In the genomic region with DNA sequence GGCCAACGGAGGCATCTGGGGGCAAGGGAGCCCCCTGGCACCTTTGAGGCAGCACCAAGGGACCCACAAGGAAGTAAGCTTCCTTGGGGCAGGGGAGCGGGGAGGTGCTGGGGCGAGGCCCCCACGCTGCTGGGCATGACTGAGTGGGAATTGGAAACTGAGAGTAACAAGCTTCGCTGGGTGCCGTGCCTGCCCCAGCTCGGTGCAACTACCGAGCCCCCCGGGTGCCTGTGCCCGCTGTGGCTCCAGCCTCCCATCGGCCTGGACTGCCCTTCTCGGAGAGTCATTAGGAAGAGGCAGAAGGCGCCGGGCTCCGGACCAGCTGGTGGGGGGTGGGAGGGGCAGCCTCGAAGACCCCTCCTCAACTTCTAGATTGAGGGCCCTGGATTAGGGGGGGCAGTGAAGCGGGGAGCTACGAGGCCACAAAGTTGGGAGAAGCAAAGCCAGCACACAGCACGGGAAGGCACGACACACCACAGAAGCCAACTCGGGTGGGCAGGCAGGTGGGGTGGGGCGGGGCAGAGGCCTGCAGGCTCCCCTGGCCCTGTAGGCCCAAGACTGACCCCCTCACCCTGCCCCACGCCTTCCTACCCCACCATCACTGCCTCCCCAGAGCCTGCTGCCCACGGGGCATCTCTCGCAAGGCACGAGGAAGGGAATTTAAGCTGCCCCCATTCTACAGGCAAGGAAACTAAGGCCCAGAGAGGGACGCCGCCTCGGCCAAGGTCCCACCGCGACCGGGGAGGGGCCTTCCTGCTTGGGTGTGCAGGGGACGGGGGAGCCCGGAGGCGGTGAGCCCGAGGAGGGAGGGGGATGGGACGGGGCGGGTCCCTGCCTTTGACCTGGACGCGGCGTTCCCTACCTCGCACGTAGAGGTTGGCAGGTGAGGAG, we compare ENCODE assay signal across 21 cellular contexts.
DNase-seq lines count a peak whose midpoint lies in the region; ATAC-seq lines count a peak whose summit lies in the region.
"Had no signal": no experiment of that assay in that cellular context is flagged by ENCODE, and none has a peak within 500 bp of the region (broad histone marks: within the 10 kb centered on the region; RNA-seq: fewer than 3 reads in every experiment).

No MANE protein-coding gene starts in this region.

- H3K27ac ChIP-seq in right cardiac atrium (ENCODE audit: low read length) (no peak overlapping the region), neuronal stem cell (replicated peaks; ENCODE audit: low read length) (no peak overlapping the region)
- H3K27ac ChIP-seq: 22Rv1; A549; BLaER1 treated with 17β-estradiol and CSF1 and Interleukin-3, amounts not matched to agents 10 nM and 100 nM; C4-2B had no signal

- no peak overlapping the region for H3K4me2 ChIP-seq in neuronal stem cell (ENCODE audit: insufficient read depth, low read length, poor library complexity, severe bottlenecking)
- H3K4me2 ChIP-seq: A549; BLaER1 treated with 17β-estradiol and CSF1 and Interleukin-3, amounts not matched to agents 10 nM and 100 nM had no signal

- H2BK120ac ChIP-seq in neuronal stem cell (ENCODE audit: low read depth, low read length) = no peak overlapping the region

- H2BK15ac ChIP-seq in neuronal stem cell (ENCODE audit: low read length) = no peak overlapping the region

- no peak overlapping the region for H2BK12ac ChIP-seq in neuronal stem cell (ENCODE audit: low read length)

- H3K4me1 ChIP-seq in right cardiac atrium (ENCODE audit: control insufficient read depth, insufficient read depth, low read length) = no peaks in the 10 kb centered on the region
- no peaks in the 10 kb centered on the region for H3K4me1 ChIP-seq in neuronal stem cell (ENCODE audit: control insufficient read depth in 2 of 2, insufficient read depth in 1 of 2, low read depth in 1 of 2, low read length in 2 of 2)
- H3K4me1 ChIP-seq: A549; BLaER1 treated with 17β-estradiol and CSF1 and Interleukin-3, amounts not matched to agents 10 nM and 100 nM; Caco-2 had no signal

- peaks cover 63 to 98% of the 10 kb centered on the region in 2 donors for H3K36me3 ChIP-seq in neuronal stem cell (replicated peaks in 1 of 2; ENCODE audit: control insufficient read depth in 2 of 2, insufficient read depth in 2 of 2, low read length in 2 of 2)

- ATAC-seq in right cardiac atrium (peak; percentile 17 to 20), Right ventricle myocardium superior (ENCODE audit: poor library complexity) (no peak), GM21423 (IDR thresholded peaks at IDR 0.05; ENCODE audit: unreplicated experiment) (no peak)
- ATAC-seq: A549; CD8-positive, alpha-beta T cell; GM12878 had no signal

- no peak overlapping the region for H3K14ac ChIP-seq in neuronal stem cell (ENCODE audit: low read length)

- peaks cover 6% of the 10 kb centered on the region for H3K79me1 ChIP-seq in neuronal stem cell (ENCODE audit: low read depth, low read length)

- no peak overlapping the region for H4K91ac ChIP-seq in neuronal stem cell (ENCODE audit: low read depth, low read length, poor library complexity)

- H3K27me3 ChIP-seq in right cardiac atrium (ENCODE audit: control insufficient read depth, insufficient read depth) (no peaks in the 10 kb centered on the region), neuronal stem cell (ENCODE audit: control insufficient read depth in 3 of 3, insufficient read depth in 3 of 3, low read depth in 1 of 3, low read length in 3 of 3) (no peaks in the 10 kb centered on the region)
- H3K27me3 ChIP-seq: BLaER1 treated with 17β-estradiol and CSF1 and Interleukin-3, amounts not matched to agents 10 nM and 100 nM had no signal

- no peak overlapping the region for H3K4me3 ChIP-seq in right cardiac atrium (ENCODE audit: low read length)
- H3K4me3 ChIP-seq in neuronal stem cell (ENCODE audit: low read length in 2 of 2) = peak overlapping the region in 1 of 2 donors; percentile 43
- H3K4me3 ChIP-seq: A549; BLaER1 treated with 17β-estradiol and CSF1 and Interleukin-3, amounts not matched to agents 10 nM and 100 nM; GM12878 had no signal

- peak overlapping the region; percentile 67 for H2BK5ac ChIP-seq in neuronal stem cell (ENCODE audit: low read length)

- H3K9me3 ChIP-seq in right cardiac atrium (ENCODE audit: control insufficient read depth, low read length) (peaks cover 2% of the 10 kb centered on the region), neuronal stem cell (replicated peaks in 1 of 2; ENCODE audit: control insufficient read depth in 2 of 2, insufficient read depth in 1 of 2, low read depth in 1 of 2, low read length in 2 of 2) (peaks cover 22 to 40% of the 10 kb centered on the region in 2 donors)
- H3K9me3 ChIP-seq: Caco-2 had no signal

- no peak overlapping the region for H3K4ac ChIP-seq in neuronal stem cell (ENCODE audit: low read length)

- intact Hi-C loops in right cardiac atrium (cut with DNase I) (no loop called here), Right ventricle myocardium superior (cut with DNase I) (no loop called here)

- DNase-seq in right cardiac atrium (peak in 2 of 3 donors; percentile 35 to 48), Right ventricle myocardium superior (no peak), neuronal stem cell (ENCODE audit: low spot score) (no peak), NAMALWA (ENCODE audit: low spot score) (no peak)
- DNase-seq: AML-193; Caco-2; CD4-positive, alpha-beta T cell; CD8-positive, alpha-beta T cell; DMS 273 treated with DMSO at 0.1 percent for 48 hours; DMS153; DMS53; DMS79; DND-41; EL; GDM1 had no signal

- H3K9ac ChIP-seq in neuronal stem cell (ENCODE audit: low read depth, low read length, poor library complexity) = no peak overlapping the region
- H3K9ac ChIP-seq: BLaER1 treated with 17β-estradiol and CSF1 and Interleukin-3, amounts not matched to agents 10 nM and 100 nM had no signal

- no peak overlapping the region for H2AK5ac ChIP-seq in neuronal stem cell (ENCODE audit: low read depth, low read length)

- no peak overlapping the region for H3K23ac ChIP-seq in neuronal stem cell (ENCODE audit: low read depth, low read length, poor library complexity)

- no peak overlapping the region for H3K18ac ChIP-seq in neuronal stem cell (ENCODE audit: low read length)

- no peak overlapping the region for H2AFZ ChIP-seq in neuronal stem cell (ENCODE audit: low read length)

- WGBS in right cardiac atrium = 95% methylated on average over 43 of the region's 43 CpGs
- no CpG with 5 or more reads among the region's 43 CpGs for WGBS in neuronal stem cell (ENCODE audit: extremely low coverage in 2 of 2, insufficient read length in 2 of 2, insufficient replicate concordance in 1 of 2), 2 donors

- no peak overlapping the region for H4K8ac ChIP-seq in neuronal stem cell (ENCODE audit: low read depth, low read length)

Comparison
In these comparisons a context has a peak if more than half of its experiments do, and no peak if none do; other contexts are left out.
1. ATAC-seq: peak in right cardiac atrium (2 of 2); none in Right ventricle myocardium superior (single experiment) and GM21423 (single experiment).
2. DNase-seq: peak in right cardiac atrium (2 of 3); none in Right ventricle myocardium superior (single experiment), neuronal stem cell (single experiment) and NAMALWA (single experiment).